In genomic region chrX:22467571-22467970, GRCh38 we compare ENCODE assay signal across 26 cellular contexts.
"Had no signal": no experiment of that assay in that cellular context is flagged by ENCODE, and none has a peak within 500 bp of the region (broad histone marks: within the 10 kb centered on the region; RNA-seq: fewer than 3 reads in every experiment).

No MANE protein-coding gene starts in this region.

- H3K27ac ChIP-seq: brain microvascular endothelial cell, coronary artery, dorsolateral prefrontal cortex, gastrocnemius medialis, hepatocyte, left ventricle myocardium inferior, ovary, right lobe of liver, testis, transverse colon had no signal

- H3K4me3 ChIP-seq: coronary artery, dorsolateral prefrontal cortex, gastrocnemius medialis, hepatocyte, left ventricle myocardium inferior, lung, ovary, right lobe of liver, testis, transverse colon had no signal

- H3K36me3 ChIP-seq: brain microvascular endothelial cell, gastrocnemius medialis, left ventricle myocardium inferior, ovary, right lobe of liver, transverse colon had no signal

- H3K9me3 ChIP-seq: gastrocnemius medialis, left ventricle myocardium inferior, ovary, right lobe of liver, testis, transverse colon had no signal

- H3K4me1 ChIP-seq: gastrocnemius medialis, left ventricle myocardium inferior, right lobe of liver, testis, transverse colon had no signal

- ATAC-seq: activated CD8-positive, alpha-beta T cell treated with anti-CD3 and anti-CD28 coated beads for 36 hours; activated T-cell treated with anti-CD3 and anti-CD28 coated beads, Interleukin-2, amount 50 U/mL, for 4 hours; activated T-helper 17 cell treated with anti-CD3 and anti-CD28 coated beads, Interleukin-2, amount 50 U/mL, for 72 hours; gastrocnemius medialis; naive thymus-derived CD4-positive, alpha-beta T cell; right lobe of liver; stimulated activated naive CD8-positive, alpha-beta T cell treated with anti-CD3 and anti-CD28 coated beads, Interleukin-15, Interleukin-2, amounts not matched to agents 100 U/mL and 50 U/mL, for 24 hours; WTC11 had no signal

- DNase-seq: activated CD4-positive, alpha-beta T cell treated with anti-CD3 and anti-CD28 coated beads for 1 hour; activated CD4-positive, alpha-beta T cell treated with anti-CD3 and anti-CD28 coated beads, Interleukin-2, amount 10 ng/mL, durations not matched to agents 7 days and 5 days; activated CD8-positive, alpha-beta T cell treated with anti-CD3 and anti-CD28 coated beads for 36 hours; activated gamma-delta T cell treated with Interleukin-2 at 50 U/mL for 16 hours; activated naive CD4-positive, alpha-beta T cell treated with anti-CD3 and anti-CD28 coated beads, Interleukin-2, amount 50 U/mL, for 16 hours; activated T-cell treated with anti-CD3 and anti-CD28 coated beads, Interleukin-2, amount 50 U/mL, for 4 hours; amniotic stem cell; brain microvascular endothelial cell; dorsolateral prefrontal cortex; effector memory CD4-positive, alpha-beta T cell; gastrocnemius medialis; glutamatergic neuron; islet precursor cell; left ventricle myocardium inferior; naive thymus-derived CD4-positive, alpha-beta T cell; ovary; right lobe of liver; stimulated activated CD4-positive, alpha-beta T cell treated with anti-CD3 and anti-CD28 coated beads, Interleukin-2, amount 100 ng/mL, for 48 hours; stimulated activated naive CD8-positive, alpha-beta T cell treated with anti-CD3 and anti-CD28 coated beads, Interleukin-15, Interleukin-2, amounts not matched to agents 100 U/mL and 50 U/mL, for 24 hours; testis; transverse colon had no signal

- H3K27me3 ChIP-seq: brain microvascular endothelial cell, gastrocnemius medialis, hepatocyte, ovary, testis, transverse colon had no signal
